ENCODE assay signal across 12 cellular contexts in genomic region chr15:62503451-62503850, GRCh38.
DNase-seq lines count a peak whose midpoint lies in the region; ATAC-seq and TF ChIP-seq lines count a peak whose summit lies in the region.
"Had no signal": no experiment of that assay in that cellular context is flagged by ENCODE, and none has a peak within 500 bp of the region (broad histone marks: within the 10 kb centered on the region; RNA-seq: fewer than 3 reads in every experiment).

No MANE protein-coding gene starts in this region.

- H3K36me3 ChIP-seq in HEK293 (ENCODE audit: control insufficient read depth in 2 of 2, insufficient read depth in 1 of 2, low read length in 2 of 2) (no peaks in the 10 kb centered on the region), ascending aorta (no peaks in the 10 kb centered on the region)
- H3K36me3 ChIP-seq: colonic mucosa had no signal

- no peak for TF ChIP-seq CTCF in AG10803 (conservative IDR thresholded peaks at IDR 0.05; ENCODE audit: low read length)
- no peak for TF ChIP-seq CTCF in HEK293 (tag by site-specific recombination; IDR thresholded peaks at IDR 0.05)
- no peak for TF ChIP-seq CTCF in ascending aorta (IDR thresholded peaks at IDR 0.05)

- intact Hi-C loops in ascending aorta (cut with DNase I), result loop anchor here (5.0 kb wide), 1 partner anchor 104 kb away; no protein-coding TSS in a partner anchor

- DNase-seq in AG10803 (ENCODE audit: low read depth), result peak; percentile 67
- DNase-seq in ascending aorta (ENCODE audit: low spot score in 2 of 2), result peak in 1 of 2 donors; percentile 73
- peak; percentile 74 for DNase-seq in kidney tubule cell (ENCODE audit: low spot score)
- DNase-seq in HuH-7 (ENCODE audit: low spot score), result no peak
- DNase-seq: activated CD4-positive, alpha-beta T cell treated with anti-CD3 and anti-CD28 coated beads for 1 hour; colonic mucosa; NCI-H1694 had no signal

- H3K4me1 ChIP-seq in HEK293 (ENCODE audit: control insufficient read depth, insufficient read depth, low read length) (peaks cover 5% of the 10 kb centered on the region; the same call in 1 of the 2 replicates), ascending aorta (peaks cover 11 to 38% of the 10 kb centered on the region in 2 donors)
- H3K4me1 ChIP-seq: colonic mucosa had no signal

- CTCF ChIA-PET in HEK293 (lab: Yijun Ruan, JAX), result interaction anchor here (0.8 to 1.4 kb wide), 2 partner anchors 12 to 24 kb away, joined by 3 to 5 read pairs; no protein-coding TSS in a partner anchor

- POLR2A ChIA-PET in HEK293 (lab: Yijun Ruan, JAX), result no interaction called here

- ATAC-seq in HG02840 (IDR thresholded peaks at IDR 0.05; ENCODE audit: low FRiP score, unreplicated experiment) (no peak), GM18858 (IDR thresholded peaks at IDR 0.05; ENCODE audit: unreplicated experiment) (no peak), HG02571 (IDR thresholded peaks at IDR 0.05; ENCODE audit: unreplicated experiment) (no peak)
- ATAC-seq: GM12878 had no signal

- H3K27ac ChIP-seq in HEK293 (ENCODE audit: extremely low read depth, low read depth, low read length) (no peak overlapping the region), ascending aorta (peak overlapping the region; percentile 53 to 68)
- H3K27ac ChIP-seq: colonic mucosa had no signal

- no peaks in the 10 kb centered on the region for H3K27me3 ChIP-seq in ascending aorta
- H3K27me3 ChIP-seq: colonic mucosa had no signal

- no peak overlapping the region for H3K4me3 ChIP-seq in AG10803 (ENCODE audit: low read length)
- no peak overlapping the region for H3K4me3 ChIP-seq in HEK293 (ENCODE audit: low read depth, low read length)
- H3K4me3 ChIP-seq in ascending aorta, result no peak overlapping the region
- H3K4me3 ChIP-seq: colonic mucosa, GM12878 had no signal

- H3K9me3 ChIP-seq in HEK293 (ENCODE audit: control insufficient read depth, insufficient read depth, low read depth, low read length) (no peaks in the 10 kb centered on the region), ascending aorta (no peaks in the 10 kb centered on the region)
- H3K9me3 ChIP-seq: colonic mucosa had no signal

TF ChIP-seq in HEK293, 187 proteins besides CTCF, POLR2A, EP300 and RAD21:
- no peak for TF ChIP-seq ZNF132 (tag by site-specific recombination; IDR thresholded peaks at IDR 0.05; ENCODE audit: borderline replicate concordance)
- TF ChIP-seq ZSCAN30 (tag by site-specific recombination; IDR thresholded peaks at IDR 0.05), result no peak
- TF ChIP-seq ZNF239 (tag by site-specific recombination; IDR thresholded peaks at IDR 0.05), result no peak
- no peak for TF ChIP-seq ZNF24 (tag by site-specific recombination; IDR thresholded peaks at IDR 0.05)
- no peak for TF ChIP-seq GLI2 (tag by site-specific recombination; IDR thresholded peaks at IDR 0.05; ENCODE audit: borderline replicate concordance, low read depth)
- no peak for TF ChIP-seq ZNF341 (tag by site-specific recombination; IDR thresholded peaks at IDR 0.05; ENCODE audit: low read depth)
- TF ChIP-seq ZIC2 (tag by site-specific recombination; IDR thresholded peaks at IDR 0.05), result peak; percentile 18; the same call in 1 of the 2 replicates
- no peak for TF ChIP-seq REST (tag by site-specific recombination; IDR thresholded peaks at IDR 0.05)
